ENCODE assay signal across 32 cellular contexts in genomic region chr10:86263907-86264306, GRCh38.
DNase-seq lines count a peak whose midpoint lies in the region; ATAC-seq, FAIRE-seq and TF ChIP-seq lines count a peak whose summit lies in the region.
"Had no signal": no experiment of that assay in that cellular context is flagged by ENCODE, and none has a peak within 500 bp of the region (broad histone marks: within the 10 kb centered on the region; RNA-seq: fewer than 3 reads in every experiment).

No MANE protein-coding gene starts in this region.

- ATAC-seq in RWPE2 (ENCODE audit: low read depth), result no peak
- ATAC-seq: activated CD4-positive, CD25-positive, alpha-beta regulatory T cell treated with anti-CD3 and anti-CD28 coated beads, Interleukin-2, amount 50 U/mL, for 24 hours; foreskin keratinocyte; heart left ventricle; naive thymus-derived CD4-positive, alpha-beta T cell had no signal

- H3K27ac ChIP-seq in RWPE2 (ENCODE audit: poor library complexity, severe bottlenecking), result no peak overlapping the region
- H3K27ac ChIP-seq: esophagus squamous epithelium, foreskin keratinocyte, heart left ventricle, HL-60, lower lobe of right lung, thoracic aorta had no signal

- intact Hi-C loops in CD14-positive monocyte (cut with micrococcal nuclease) (no loop called here), posterior vena cava (cut with DNase I) (no loop called here)

- peak; percentile 42 for DNase-seq in CD14-positive monocyte (ENCODE audit: low spot score)
- DNase-seq in RWPE2 (ENCODE audit: low spot score), result peak; percentile 19
- no peak for DNase-seq in glutamatergic neuron
- DNase-seq in stimulated activated CD8-positive, alpha-beta memory T cell treated with anti-CD3 and anti-CD28 coated beads, Interleukin-4, amount 100 ng/mL, for 48 hours, result peak; percentile 4
- DNase-seq in stimulated activated CD4-positive, alpha-beta T cell treated with anti-CD3 and anti-CD28 coated beads, Interleukin-12 subunit alpha, Interleukin-12 subunit beta, amount 100 ng/mL, for 4 hours, result no peak
- DNase-seq in activated naive CD4-positive, alpha-beta T cell treated with anti-CD3 and anti-CD28 coated beads, Interleukin-2, amount 50 U/mL, for 16 hours, result no peak
- DNase-seq in RCC 7860 (ENCODE audit: low spot score), result no peak
- no peak for DNase-seq in posterior vena cava (ENCODE audit: low spot score)
- DNase-seq: ACHN; activated CD4-positive, alpha-beta memory T cell treated with anti-CD3 and anti-CD28 coated beads for 36 hours; activated gamma-delta T cell; central memory CD4-positive, alpha-beta T cell; dermis blood vessel endothelial cell; DMS153; esophagus squamous epithelium; foreskin keratinocyte; KBM-7; NCI-H1092; NCI-H1694 treated with DMSO at 0.1 percent for 48 hours; NCI-H446 treated with DMSO at 0.1 percent for 48 hours; occipital lobe; stimulated activated naive CD4-positive, alpha-beta T cell treated with Interleukin-2 at 50 U/mL for 16 hours; T-helper 2 cell had no signal

- no peaks in the 10 kb centered on the region for H3K36me3 Mint-ChIP-seq in CD14-positive monocyte
- H3K36me3 Mint-ChIP-seq in glutamatergic neuron (ENCODE audit: unreplicated experiment), result no peaks in the 10 kb centered on the region
- H3K36me3 Mint-ChIP-seq: activated CD4-positive, alpha-beta memory T cell treated with anti-CD3 and anti-CD28 coated beads for 36 hours; naive thymus-derived CD4-positive, alpha-beta T cell had no signal

- peak overlapping the region in 1 of 2 donors; percentile 44 for H3K4me3 Mint-ChIP-seq in CD14-positive monocyte
- H3K4me3 Mint-ChIP-seq in glutamatergic neuron (ENCODE audit: unreplicated experiment), result no peak overlapping the region
- H3K4me3 Mint-ChIP-seq: activated CD4-positive, alpha-beta memory T cell treated with anti-CD3 and anti-CD28 coated beads for 36 hours had no signal

- no peaks in the 10 kb centered on the region for H3K9me3 ChIP-seq in RWPE2 (ENCODE audit: severe bottlenecking)
- H3K9me3 ChIP-seq: esophagus squamous epithelium, HAP-1, heart left ventricle, lower lobe of right lung, thoracic aorta had no signal

- no peaks in the 10 kb centered on the region for H3K4me1 ChIP-seq in RWPE2 (ENCODE audit: insufficient read depth, poor library complexity, severe bottlenecking)
- H3K4me1 ChIP-seq: foreskin keratinocyte, HAP-1 had no signal

- H3K4me1 Mint-ChIP-seq in CD14-positive monocyte (peaks cover 2% of the 10 kb centered on the region), glutamatergic neuron (ENCODE audit: low read depth, unreplicated experiment) (peaks cover 6% of the 10 kb centered on the region)

- FAIRE-seq in RCC 7860 (lab: Jason Lieb, UNC), result no peak
- FAIRE-seq: GM18507, GM19239 had no signal

- no peaks in the 10 kb centered on the region for H3K9me3 Mint-ChIP-seq in CD14-positive monocyte
- peaks cover 4% of the 10 kb centered on the region for H3K9me3 Mint-ChIP-seq in glutamatergic neuron (ENCODE audit: unreplicated experiment)
- H3K9me3 Mint-ChIP-seq: activated CD4-positive, alpha-beta memory T cell treated with anti-CD3 and anti-CD28 coated beads for 36 hours had no signal

- H3K27me3 ChIP-seq in RWPE2 (ENCODE audit: insufficient read depth, poor library complexity, severe bottlenecking), result peaks cover 8% of the 10 kb centered on the region

- H3K4me3 ChIP-seq in RWPE2 (ENCODE audit: severe bottlenecking), result no peak overlapping the region
- H3K4me3 ChIP-seq: esophagus squamous epithelium, HAP-1, thoracic aorta had no signal

- no peaks in the 10 kb centered on the region for H3K36me3 ChIP-seq in RWPE2 (ENCODE audit: low read depth)
- H3K36me3 ChIP-seq: esophagus squamous epithelium, HAP-1, heart left ventricle, lower lobe of right lung, thoracic aorta had no signal

- H3K27ac Mint-ChIP-seq in CD14-positive monocyte, result peak overlapping the region in 2 of 7 donors; percentile 26 to 44
- peak overlapping the region; percentile 39 for H3K27ac Mint-ChIP-seq in glutamatergic neuron (ENCODE audit: unreplicated experiment)
- H3K27ac Mint-ChIP-seq: activated CD4-positive, alpha-beta memory T cell treated with anti-CD3 and anti-CD28 coated beads for 36 hours; naive thymus-derived CD4-positive, alpha-beta T cell had no signal

- TF ChIP-seq CTCF in CD14-positive monocyte (IDR thresholded peaks at IDR 0.05), result no peak
- TF ChIP-seq CTCF in RWPE2 (IDR thresholded peaks at IDR 0.05; ENCODE audit: poor library complexity, severe bottlenecking), result no peak
- no peak for TF ChIP-seq CTCF in glutamatergic neuron (IDR thresholded peaks at IDR 0.05; ENCODE audit: partially characterized antibody, unreplicated experiment)

- peaks cover 31 to 44% (median 43%) of the 10 kb centered on the region in 3 donors for H3K27me3 Mint-ChIP-seq in CD14-positive monocyte (ENCODE audit: low read depth in 3 of 3)
- H3K27me3 Mint-ChIP-seq in glutamatergic neuron (ENCODE audit: unreplicated experiment), result peaks cover 12% of the 10 kb centered on the region

Comparison
In these comparisons a context has a peak if more than half of its experiments do, and no peak if none do; other contexts are left out.
1. DNase-seq: peak in CD14-positive monocyte (single experiment), RWPE2 (single experiment) and stimulated activated CD8-positive, alpha-beta memory T cell treated with anti-CD3 and anti-CD28 coated beads, Interleukin-4, amount 100 ng/mL, for 48 hours (single experiment); none in glutamatergic neuron (single experiment), stimulated activated CD4-positive, alpha-beta T cell treated with anti-CD3 and anti-CD28 coated beads, Interleukin-12 subunit alpha, Interleukin-12 subunit beta, amount 100 ng/mL, for 4 hours (single experiment), activated naive CD4-positive, alpha-beta T cell treated with anti-CD3 and anti-CD28 coated beads, Interleukin-2, amount 50 U/mL, for 16 hours (single experiment), RCC 7860 (single experiment) and posterior vena cava (single experiment).